In the genomic region with DNA sequence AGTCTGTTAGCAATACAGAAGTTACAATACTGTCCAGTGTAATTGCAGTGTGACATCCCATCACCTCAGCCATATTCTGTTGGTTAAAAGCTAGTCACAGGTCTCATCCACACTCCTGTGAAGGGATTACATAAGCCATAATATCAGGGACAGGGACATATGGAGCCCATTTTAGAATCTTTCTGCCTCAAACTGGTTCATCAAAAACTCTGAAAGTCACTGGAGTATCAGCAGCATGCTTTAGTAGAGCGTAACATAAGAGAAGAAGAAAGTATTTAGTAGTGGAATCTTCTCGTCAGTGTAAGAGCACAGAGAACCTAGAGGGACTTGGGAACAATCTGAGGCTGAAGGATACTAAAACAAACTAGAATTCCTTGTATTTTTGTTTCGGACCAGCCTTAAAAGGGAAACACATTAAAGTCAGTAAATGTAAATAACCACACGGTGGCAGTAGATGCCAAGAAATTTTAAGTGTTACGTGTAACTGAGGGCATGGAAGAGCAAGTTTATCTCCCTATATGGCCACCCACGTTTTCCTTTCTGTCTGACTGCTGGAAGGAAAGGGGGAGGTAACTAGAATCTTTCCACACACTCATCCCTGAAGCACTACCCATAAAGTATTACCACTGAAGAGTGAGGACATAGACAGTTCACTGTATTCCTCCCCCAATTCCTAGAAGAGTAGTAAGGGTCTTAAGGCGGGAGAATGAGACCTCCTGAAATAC, we compare ENCODE assay signal across 8 cellular contexts. TPM values are rescaled to one million over a fixed set of nuclear protein-coding genes. Genes with fewer than 3 reads are reported as not detected.
DNase-seq lines count a peak whose midpoint lies in the region; ATAC-seq and TF ChIP-seq lines count a peak whose summit lies in the region.

No MANE protein-coding gene starts in this region.

- H3K27me3 ChIP-seq in upper lobe of right lung: peaks cover 4% of the 10 kb centered on the region

- H3K27ac ChIP-seq in upper lobe of right lung: no peak overlapping the region

- intact Hi-C loops in upper lobe of right lung (cut with DNase I): no loop called here

- DNase-seq in CMK (ENCODE audit: low read depth) (peak; percentile 57), NCI-H187 (lab: John Stamatoyannopoulos, UW) (peak; percentile 31 to 35), T-helper 1 cell (peak in 3 of 5 donors; percentile 28 to 72 (median 34)), epidermal melanocyte (ENCODE audit: insufficient read length, low spot score) (peak; percentile 77), middle frontal gyrus (ENCODE audit: extremely low spot score, low spot score) (peak; percentile 75), upper lobe of right lung (no peak)

- ATAC-seq in GM18870 (IDR thresholded peaks at IDR 0.05; ENCODE audit: unreplicated experiment) (peak; percentile 94), HG03064 (IDR thresholded peaks at IDR 0.05; ENCODE audit: low read depth, unreplicated experiment) (peak; percentile 93), upper lobe of right lung (peak; percentile 96)

- H3K36me3 ChIP-seq in upper lobe of right lung: no peaks in the 10 kb centered on the region

- H3K4me3 ChIP-seq in upper lobe of right lung: no peak overlapping the region

- H3K4me1 ChIP-seq in upper lobe of right lung: peaks cover 6% of the 10 kb centered on the region

- H3K9me3 ChIP-seq in upper lobe of right lung: no peaks in the 10 kb centered on the region

- peak; percentile 62 for TF ChIP-seq CTCF in upper lobe of right lung (IDR thresholded peaks at IDR 0.05)

RNA-seq across cellular contexts. Expression of a gene that starts 41.6 kb away (rescaled TPM):
- total RNA-seq in upper lobe of right lung: 14.4 TPM

RNA-seq across cellular contexts. Expression of a gene that starts 42.1 kb away (rescaled TPM):
- total RNA-seq in upper lobe of right lung: 6.8 TPM
